8 cellular contexts compared by ENCODE assay signal in genomic region chr9:107637421-107638420, GRCh38.
A peak's percentile ranks its signal among the peaks of the same experiment; 100 is the strongest.
DNase-seq lines count a peak whose midpoint lies in the region; TF ChIP-seq lines count a peak whose summit lies in the region.

No MANE protein-coding gene starts in this region.

- DNase-seq in activated CD4-positive, alpha-beta T cell treated with anti-CD3 and anti-CD28 coated beads, Interleukin-2, amount 10 ng/mL, durations not matched to agents 24 days and 14 days = peak; percentile 54
- no peak for DNase-seq in activated CD4-positive, alpha-beta T cell treated with anti-CD3 and anti-CD28 coated beads for 4 hours
- DNase-seq in NCI-H526 treated with DMSO at 0.1 percent for 48 hours (lab: John Stamatoyannopoulos, UW) (peak; percentile 34), islet precursor cell (peak; percentile 73), sigmoid colon (peak; percentile 99), SK-N-DZ (ENCODE audit: low spot score) (no peak)
- no peak for DNase-seq in NK-92 treated with Interleukin-12 subunit alpha and Interleukin-12 subunit beta, amount 100 ng/mL, for 24 hours (lab: John Stamatoyannopoulos, UW)

- peak overlapping the region; percentile 92 for H3K27ac ChIP-seq in cingulate gyrus (ENCODE audit: low read depth, low read length)
- H3K27ac ChIP-seq in sigmoid colon = peak overlapping the region; percentile 85 to 99 (median 97)

- H3K4me3 ChIP-seq in sigmoid colon = peak overlapping the region; percentile 35 to 56 (median 50)

- H3K27me3 Mint-ChIP-seq in activated CD4-positive, alpha-beta T cell treated with anti-CD3 and anti-CD28 coated beads, Interleukin-2, amount 10 ng/mL, durations not matched to agents 24 days and 14 days = peaks cover 34% of the 10 kb centered on the region

- peaks cover 0 to 21% (median 18%) of the 10 kb centered on the region in 4 donors for H3K4me1 ChIP-seq in sigmoid colon

- peak in 3 of 4 donors; percentile 35 to 85 (median 55) for TF ChIP-seq EP300 in sigmoid colon (IDR thresholded peaks at IDR 0.05)

- intact Hi-C loops in activated CD4-positive, alpha-beta T cell treated with anti-CD3 and anti-CD28 coated beads, Interleukin-2, amount 10 ng/mL, durations not matched to agents 24 days and 14 days (cut with micrococcal nuclease) = no loop called here
- intact Hi-C loops in sigmoid colon (cut with DNase I) = loop anchor here (1.0 to 10.0 kb wide), 7 partner anchors 95 to 930 kb away; partner anchors contain the start of gene RAD23B

- no peaks in the 10 kb centered on the region for H3K9me3 Mint-ChIP-seq in activated CD4-positive, alpha-beta T cell treated with anti-CD3 and anti-CD28 coated beads, Interleukin-2, amount 10 ng/mL, durations not matched to agents 24 days and 14 days

- TF ChIP-seq CTCF in sigmoid colon (IDR thresholded peaks at IDR 0.05) = peak in 2 of 4 experiments; percentile 23 to 48

- WGBS in sigmoid colon, 2 donors = 15 to 28% methylated on average over 67 of the region's 67 CpGs

- peak overlapping the region; percentile 60 for H3K4me3 Mint-ChIP-seq in activated CD4-positive, alpha-beta T cell treated with anti-CD3 and anti-CD28 coated beads, Interleukin-2, amount 10 ng/mL, durations not matched to agents 24 days and 14 days

- H3K27ac Mint-ChIP-seq in activated CD4-positive, alpha-beta T cell treated with anti-CD3 and anti-CD28 coated beads, Interleukin-2, amount 10 ng/mL, durations not matched to agents 24 days and 14 days = no peak overlapping the region

- no peaks in the 10 kb centered on the region for H3K36me3 Mint-ChIP-seq in activated CD4-positive, alpha-beta T cell treated with anti-CD3 and anti-CD28 coated beads, Interleukin-2, amount 10 ng/mL, durations not matched to agents 24 days and 14 days (ENCODE audit: low read depth)

- H3K27me3 ChIP-seq in sigmoid colon = no peaks in the 10 kb centered on the region

- no peaks in the 10 kb centered on the region for H3K36me3 ChIP-seq in sigmoid colon

- H3K4me1 Mint-ChIP-seq in activated CD4-positive, alpha-beta T cell treated with anti-CD3 and anti-CD28 coated beads, Interleukin-2, amount 10 ng/mL, durations not matched to agents 24 days and 14 days = no peaks in the 10 kb centered on the region

- peak; percentile 94 to 97 for TF ChIP-seq POLR2A in sigmoid colon (IDR thresholded peaks at IDR 0.05)

- H3K9me3 ChIP-seq in sigmoid colon = no peaks in the 10 kb centered on the region

Comparison
In these comparisons a context has a peak if more than half of its experiments do, and no peak if none do; other contexts are left out.
1. DNase-seq: peak in activated CD4-positive, alpha-beta T cell treated with anti-CD3 and anti-CD28 coated beads, Interleukin-2, amount 10 ng/mL, durations not matched to agents 24 days and 14 days (single experiment), NCI-H526 treated with DMSO at 0.1 percent for 48 hours (single experiment), islet precursor cell (single experiment) and sigmoid colon (single experiment); none in activated CD4-positive, alpha-beta T cell treated with anti-CD3 and anti-CD28 coated beads for 4 hours (0 of 2), SK-N-DZ (single experiment) and NK-92 treated with Interleukin-12 subunit alpha and Interleukin-12 subunit beta, amount 100 ng/mL, for 24 hours (single experiment).